In genomic region chr3:133388696-133389095, GRCh38 we compare ENCODE assay signal across 20 cellular contexts. TPM values are rescaled to one million over a fixed set of nuclear protein-coding genes. Genes with fewer than 3 reads are reported as not detected.
DNase-seq lines count a peak whose midpoint lies in the region; ATAC-seq and TF ChIP-seq lines count a peak whose summit lies in the region.
"Had no signal": no experiment of that assay in that cellular context is flagged by ENCODE, and none has a peak within 500 bp of the region (broad histone marks: within the 10 kb centered on the region; RNA-seq: fewer than 3 reads in every experiment).

No MANE protein-coding gene starts in this region.

- H3K36me3 ChIP-seq in BE2C (peaks cover 45% of the 10 kb centered on the region), BLaER1 (no peaks in the 10 kb centered on the region), endodermal cell (ENCODE audit: control insufficient read depth, insufficient read depth, low read length) (no peaks in the 10 kb centered on the region)

- DNase-seq in BE2C: peak; percentile 55
- DNase-seq in endodermal cell: no peak
- DNase-seq in stimulated activated effector memory CD8-positive, alpha-beta T cell treated with anti-CD3 and anti-CD28 coated beads, Interleukin-12 subunit alpha, Interleukin-12 subunit beta, amount 100 ng/mL, for 72 hours (ENCODE audit: low spot score in 2 of 2): no peak
- no peak for DNase-seq in activated T-helper 2 cell treated with anti-CD3 and anti-CD28 coated beads, Interferon-gamma antibody, Interleukin-2, Interleukin-4, amounts not matched to agents 10 μg/mL and 5 μg/mL and 100 μg/mL, durations not matched to agents 14 hours and 24 hours and 36 hours (ENCODE audit: low spot score)
- DNase-seq: Caco-2; CD4-positive, CD25-positive, alpha-beta regulatory T cell; CD8-positive, alpha-beta T cell; DMS153; DND-41; H9 had no signal

- H3K9me3 Mint-ChIP-seq in endodermal cell: no peaks in the 10 kb centered on the region
- H3K9me3 Mint-ChIP-seq in stimulated activated effector memory CD8-positive, alpha-beta T cell treated with anti-CD3 and anti-CD28 coated beads, Interleukin-12 subunit alpha, Interleukin-12 subunit beta, amount 100 ng/mL, for 72 hours: no peaks in the 10 kb centered on the region
- no peaks in the 10 kb centered on the region for H3K9me3 Mint-ChIP-seq in activated T-helper 2 cell treated with anti-CD3 and anti-CD28 coated beads, Interferon-gamma antibody, Interleukin-2, Interleukin-4, amounts not matched to agents 10 μg/mL and 5 μg/mL and 100 μg/mL, durations not matched to agents 14 hours and 24 hours and 36 hours
- H3K9me3 Mint-ChIP-seq: CD4-positive, CD25-positive, alpha-beta regulatory T cell; CD8-positive, alpha-beta T cell; GM23338; H9 had no signal

- H3K4me2 ChIP-seq in BLaER1: peak overlapping the region; percentile 49
- H3K4me2 ChIP-seq: GM23338 had no signal

- H3K4me3 ChIP-seq in BE2C (ENCODE audit: low read depth, low read length): no peak overlapping the region
- no peak overlapping the region for H3K4me3 ChIP-seq in BLaER1
- H3K4me3 ChIP-seq in endodermal cell (ENCODE audit: low read length): no peak overlapping the region
- H3K4me3 ChIP-seq: GM23338 had no signal

- H3K27ac Mint-ChIP-seq in endodermal cell: peak overlapping the region; percentile 60
- H3K27ac Mint-ChIP-seq in stimulated activated effector memory CD8-positive, alpha-beta T cell treated with anti-CD3 and anti-CD28 coated beads, Interleukin-12 subunit alpha, Interleukin-12 subunit beta, amount 100 ng/mL, for 72 hours: no peak overlapping the region
- no peak overlapping the region for H3K27ac Mint-ChIP-seq in activated T-helper 2 cell treated with anti-CD3 and anti-CD28 coated beads, Interferon-gamma antibody, Interleukin-2, Interleukin-4, amounts not matched to agents 10 μg/mL and 5 μg/mL and 100 μg/mL, durations not matched to agents 14 hours and 24 hours and 36 hours
- H3K27ac Mint-ChIP-seq: B cell; CD8-positive, alpha-beta T cell had no signal

- peaks cover 7% of the 10 kb centered on the region for H3K4me1 Mint-ChIP-seq in endodermal cell
- H3K4me1 Mint-ChIP-seq in stimulated activated effector memory CD8-positive, alpha-beta T cell treated with anti-CD3 and anti-CD28 coated beads, Interleukin-12 subunit alpha, Interleukin-12 subunit beta, amount 100 ng/mL, for 72 hours: no peaks in the 10 kb centered on the region
- H3K4me1 Mint-ChIP-seq in activated T-helper 2 cell treated with anti-CD3 and anti-CD28 coated beads, Interferon-gamma antibody, Interleukin-2, Interleukin-4, amounts not matched to agents 10 μg/mL and 5 μg/mL and 100 μg/mL, durations not matched to agents 14 hours and 24 hours and 36 hours (ENCODE audit: low read depth): peaks cover 3% of the 10 kb centered on the region

- H3K27me3 ChIP-seq in BE2C (no peaks in the 10 kb centered on the region), BLaER1 (no peaks in the 10 kb centered on the region), endodermal cell (ENCODE audit: control insufficient read depth, insufficient read depth, low read length, poor library complexity, severe bottlenecking) (no peaks in the 10 kb centered on the region)

- H3K9ac ChIP-seq in BLaER1 (no peak overlapping the region), endodermal cell (ENCODE audit: extremely low read depth, low read length, poor library complexity, severe bottlenecking) (no peak overlapping the region)

- intact Hi-C loops in activated T-helper 2 cell treated with anti-CD3 and anti-CD28 coated beads, Interferon-gamma antibody, Interleukin-2, Interleukin-4, amounts not matched to agents 10 μg/mL and 5 μg/mL and 100 μg/mL, durations not matched to agents 14 hours and 24 hours and 36 hours (cut with micrococcal nuclease): no loop called here

- no peak overlapping the region for H3K27ac ChIP-seq in BLaER1
- no peak overlapping the region for H3K27ac ChIP-seq in endodermal cell (ENCODE audit: low read depth, low read length)
- H3K27ac ChIP-seq: C4-2B had no signal

- H3K27me3 Mint-ChIP-seq in endodermal cell (ENCODE audit: insufficient read depth): no peaks in the 10 kb centered on the region
- H3K27me3 Mint-ChIP-seq in activated T-helper 2 cell treated with anti-CD3 and anti-CD28 coated beads, Interferon-gamma antibody, Interleukin-2, Interleukin-4, amounts not matched to agents 10 μg/mL and 5 μg/mL and 100 μg/mL, durations not matched to agents 14 hours and 24 hours and 36 hours (ENCODE audit: low read depth): peaks cover 6% of the 10 kb centered on the region
- H3K27me3 Mint-ChIP-seq: B cell had no signal

- H3K4me1 ChIP-seq in BE2C: peaks cover 32% of the 10 kb centered on the region
- peaks cover 21% of the 10 kb centered on the region for H3K4me1 ChIP-seq in BLaER1
- H3K4me1 ChIP-seq in endodermal cell (ENCODE audit: control insufficient read depth, insufficient read depth, low read length): no peaks in the 10 kb centered on the region
- H3K4me1 ChIP-seq: Caco-2 had no signal

- ATAC-seq in stimulated activated effector memory CD8-positive, alpha-beta T cell treated with anti-CD3 and anti-CD28 coated beads, Interleukin-12 subunit alpha, Interleukin-12 subunit beta, amount 100 ng/mL, for 72 hours: peak; percentile 19
- ATAC-seq in GM21390 (IDR thresholded peaks at IDR 0.05; ENCODE audit: unreplicated experiment): no peak
- no peak for ATAC-seq in GM19452 (IDR thresholded peaks at IDR 0.05; ENCODE audit: unreplicated experiment)
- ATAC-seq: CD8-positive, alpha-beta T cell; GM23338; HCT116 had no signal

- no peaks in the 10 kb centered on the region for H4K20me1 ChIP-seq in BLaER1

- no peaks in the 10 kb centered on the region for H3K36me3 Mint-ChIP-seq in endodermal cell (ENCODE audit: low read depth)
- H3K36me3 Mint-ChIP-seq in stimulated activated effector memory CD8-positive, alpha-beta T cell treated with anti-CD3 and anti-CD28 coated beads, Interleukin-12 subunit alpha, Interleukin-12 subunit beta, amount 100 ng/mL, for 72 hours: no peaks in the 10 kb centered on the region
- H3K36me3 Mint-ChIP-seq in activated T-helper 2 cell treated with anti-CD3 and anti-CD28 coated beads, Interferon-gamma antibody, Interleukin-2, Interleukin-4, amounts not matched to agents 10 μg/mL and 5 μg/mL and 100 μg/mL, durations not matched to agents 14 hours and 24 hours and 36 hours (ENCODE audit: low read depth): no peaks in the 10 kb centered on the region
- H3K36me3 Mint-ChIP-seq: CD4-positive, CD25-positive, alpha-beta regulatory T cell; CD8-positive, alpha-beta T cell had no signal

- H3K9me3 ChIP-seq in BE2C (no peaks in the 10 kb centered on the region), BLaER1 (peaks cover 3% of the 10 kb centered on the region), endodermal cell (ENCODE audit: control insufficient read depth, low read length) (no peaks in the 10 kb centered on the region)
- H3K9me3 ChIP-seq: Caco-2 had no signal

- 95% methylated on average over 3 of the region's 3 CpGs for WGBS in endodermal cell (ENCODE audit: insufficient coverage in 1 of 2, insufficient read length in 1 of 2), 2 experiments

- no peak overlapping the region for H3K4me3 Mint-ChIP-seq in endodermal cell
- H3K4me3 Mint-ChIP-seq in stimulated activated effector memory CD8-positive, alpha-beta T cell treated with anti-CD3 and anti-CD28 coated beads, Interleukin-12 subunit alpha, Interleukin-12 subunit beta, amount 100 ng/mL, for 72 hours: no peak overlapping the region
- H3K4me3 Mint-ChIP-seq in activated T-helper 2 cell treated with anti-CD3 and anti-CD28 coated beads, Interferon-gamma antibody, Interleukin-2, Interleukin-4, amounts not matched to agents 10 μg/mL and 5 μg/mL and 100 μg/mL, durations not matched to agents 14 hours and 24 hours and 36 hours (ENCODE audit: low read depth): no peak overlapping the region
- H3K4me3 Mint-ChIP-seq: B cell; CD4-positive, CD25-positive, alpha-beta regulatory T cell; CD8-positive, alpha-beta T cell; GM23338; H9 had no signal

- TF ChIP-seq CTCF in BE2C (IDR thresholded peaks at IDR 0.05; ENCODE audit: low read depth, low read length) (no peak), endodermal cell (conservative IDR thresholded peaks at IDR 0.05) (no peak)

RNA-seq across cellular contexts. Expression of gene BFSP2, which starts 11.2 kb away (rescaled TPM):
- not detected for polyA plus RNA-seq in BE2C (2012; ENCODE audit: insufficient read depth, insufficient read length, low read depth)
- not detected for total RNA-seq in endodermal cell
- not detected for polyA plus RNA-seq in endodermal cell (2013, experiment 1 of 2)
- not detected for polyA plus RNA-seq in endodermal cell (2013, experiment 2 of 2)
- not detected in 2 replicates for total RNA-seq in activated T-helper 2 cell treated with anti-CD3 and anti-CD28 coated beads, Interferon-gamma antibody, Interleukin-2, Interleukin-4, amounts not matched to agents 10 μg/mL and 5 μg/mL and 100 μg/mL, durations not matched to agents 14 hours and 24 hours and 36 hours
- total RNA-seq: A172; A673; Caco-2; CD8-positive, alpha-beta T cell; GM23338; H4; H9 had no signal
- polyA plus RNA-seq: GM23338 had no signal
